ENCODE assay signal across 8 cellular contexts in genomic region chr19:531753-532571, GRCh38. TPM values are rescaled to one million over a fixed set of nuclear protein-coding genes. Genes with fewer than 3 reads are reported as not detected.
A peak's percentile ranks its signal among the peaks of the same experiment; 100 is the strongest.
DNase-seq lines count a peak whose midpoint lies in the region; ATAC-seq, FAIRE-seq and TF ChIP-seq lines count a peak whose summit lies in the region.

A gene with protein sequence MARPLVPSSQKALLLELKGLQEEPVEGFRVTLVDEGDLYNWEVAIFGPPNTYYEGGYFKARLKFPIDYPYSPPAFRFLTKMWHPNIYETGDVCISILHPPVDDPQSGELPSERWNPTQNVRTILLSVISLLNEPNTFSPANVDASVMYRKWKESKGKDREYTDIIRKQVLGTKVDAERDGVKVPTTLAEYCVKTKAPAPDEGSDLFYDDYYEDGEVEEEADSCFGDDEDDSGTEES (plus strand): TSS chr19:531760. CDS start chr19:531932, 172 bp downstream.

- peak; percentile 50 for TF ChIP-seq POLR2A in ovary (IDR thresholded peaks at IDR 0.05)

- peaks cover 29% of the 10 kb centered on the region for H3K36me3 ChIP-seq in WERI-Rb-1
- H3K36me3 ChIP-seq in ovary, result no peaks in the 10 kb centered on the region

- peaks cover 3% of the 10 kb centered on the region for H3K27me3 Mint-ChIP-seq in activated naive CD4-positive, alpha-beta T cell treated with anti-CD3 and anti-CD28 coated beads for 36 hours (ENCODE audit: low read depth)

- H3K9me3 ChIP-seq in WERI-Rb-1 (ENCODE audit: severe bottlenecking) (no peaks in the 10 kb centered on the region), ovary (no peaks in the 10 kb centered on the region)

- H3K27me3 ChIP-seq in WERI-Rb-1 (ENCODE audit: insufficient read depth, low read depth, severe bottlenecking), result no peaks in the 10 kb centered on the region
- H3K27me3 ChIP-seq in ovary, result no peaks in the 10 kb centered on the region

- no peak for TF ChIP-seq EP300 in ovary (IDR thresholded peaks at IDR 0.05)

- peak within 1 kb of the TSS; percentile 96 for H3K27ac ChIP-seq in WERI-Rb-1
- peak within 1 kb of the TSS; percentile 74 to 91 for H3K27ac ChIP-seq in ovary

- no peak for DNase-seq in activated naive CD4-positive, alpha-beta T cell treated with anti-CD3 and anti-CD28 coated beads for 36 hours
- DNase-seq in activated naive CD4-positive, alpha-beta T cell (lab: John Stamatoyannopoulos, UW), result no peak
- DNase-seq in WERI-Rb-1, result no peak
- DNase-seq in frontal cortex (ENCODE audit: low spot score in 2 of 2), result peak in 1 of 2 donors; percentile 55
- no peak for DNase-seq in ovary
- no peak for DNase-seq in NCI-H2171 treated with DMSO at 0.1 percent for 48 hours (lab: John Stamatoyannopoulos, UW)
- DNase-seq in NCI-H2107 treated with DMSO at 0.1 percent for 48 hours (lab: John Stamatoyannopoulos, UW; ENCODE audit: unreplicated experiment), result no peak

- CTCF ChIA-PET in activated naive CD4-positive, alpha-beta T cell treated with anti-CD3 and anti-CD28 coated beads for 36 hours (lab: Charles Lee), result interaction anchor here (0.6 to 3.2 kb wide), 3 partner anchors 11 to 123 kb away, joined by 3 to 32 read pairs (median 7); no protein-coding TSS in a partner anchor

- H3K9me3 Mint-ChIP-seq in activated naive CD4-positive, alpha-beta T cell treated with anti-CD3 and anti-CD28 coated beads for 36 hours, result no peaks in the 10 kb centered on the region

- FAIRE-seq in frontal cortex (lab: Jason Lieb, UNC), result no peak

- H3K4me3 ChIP-seq in WERI-Rb-1 (ENCODE audit: low read depth, low read length), result peak within 1 kb of the TSS; percentile 89
- H3K4me3 ChIP-seq in ovary, result peak within 1 kb of the TSS; percentile 60

- H3K4me1 Mint-ChIP-seq in activated naive CD4-positive, alpha-beta T cell treated with anti-CD3 and anti-CD28 coated beads for 36 hours (ENCODE audit: low read depth), result peaks cover 26% of the 10 kb centered on the region

- TF ChIP-seq CTCF in WERI-Rb-1 (IDR thresholded peaks at IDR 0.05; ENCODE audit: low read depth, low read length), result no peak
- TF ChIP-seq CTCF in ovary (IDR thresholded peaks at IDR 0.05), result no peak

- H3K36me3 Mint-ChIP-seq in activated naive CD4-positive, alpha-beta T cell treated with anti-CD3 and anti-CD28 coated beads for 36 hours (ENCODE audit: low read depth), result peaks cover 1% of the 10 kb centered on the region

- WGBS in ovary, 3 donors, result 1 to 2% (median 1%) methylated on average over 41 to 84 of the region's 84 CpGs

- H3K27ac Mint-ChIP-seq in activated naive CD4-positive, alpha-beta T cell treated with anti-CD3 and anti-CD28 coated beads for 36 hours, result peak within 1 kb of the TSS; percentile 77

- peak within 1 kb of the TSS; percentile 85 for H3K4me3 Mint-ChIP-seq in activated naive CD4-positive, alpha-beta T cell treated with anti-CD3 and anti-CD28 coated beads for 36 hours

- ATAC-seq in HG03045 (IDR thresholded peaks at IDR 0.05; ENCODE audit: unreplicated experiment), result peak; percentile 43

- H3K4me1 ChIP-seq in ovary (ENCODE audit: insufficient read depth), result peaks cover 15% of the 10 kb centered on the region

- intact Hi-C loops in activated naive CD4-positive, alpha-beta T cell treated with anti-CD3 and anti-CD28 coated beads for 36 hours (cut with micrococcal nuclease), result loop anchor here (1.0 to 5.0 kb wide), 5 partner anchors 21 to 130 kb away; partner anchors contain the start of genes BSG, POLRMT, RNF126 and TPGS1
- intact Hi-C loops in ovary (cut with DNase I), result loop anchor here in 2 of 4 donors (2.0 to 10.0 kb wide), 3 partner anchors 39 to 93 kb away; no protein-coding TSS in a partner anchor

RNA-seq across cellular contexts. Expression of the gene that starts here (rescaled TPM):
- total RNA-seq in activated naive CD4-positive, alpha-beta T cell treated with anti-CD3 and anti-CD28 coated beads for 36 hours, result 10 to 100 TPM; 42.1 to 42.5 TPM
- total RNA-seq in frontal cortex (55.4 TPM), ovary (10 to 100 TPM; 45.6 to 78.9 (median 56.1) TPM)
- 10 to 100 TPM; 13.2 to 59.7 TPM for polyA plus RNA-seq in ovary
